Comparison of ENCODE assay signal across 8 cellular contexts in the genomic region with DNA sequence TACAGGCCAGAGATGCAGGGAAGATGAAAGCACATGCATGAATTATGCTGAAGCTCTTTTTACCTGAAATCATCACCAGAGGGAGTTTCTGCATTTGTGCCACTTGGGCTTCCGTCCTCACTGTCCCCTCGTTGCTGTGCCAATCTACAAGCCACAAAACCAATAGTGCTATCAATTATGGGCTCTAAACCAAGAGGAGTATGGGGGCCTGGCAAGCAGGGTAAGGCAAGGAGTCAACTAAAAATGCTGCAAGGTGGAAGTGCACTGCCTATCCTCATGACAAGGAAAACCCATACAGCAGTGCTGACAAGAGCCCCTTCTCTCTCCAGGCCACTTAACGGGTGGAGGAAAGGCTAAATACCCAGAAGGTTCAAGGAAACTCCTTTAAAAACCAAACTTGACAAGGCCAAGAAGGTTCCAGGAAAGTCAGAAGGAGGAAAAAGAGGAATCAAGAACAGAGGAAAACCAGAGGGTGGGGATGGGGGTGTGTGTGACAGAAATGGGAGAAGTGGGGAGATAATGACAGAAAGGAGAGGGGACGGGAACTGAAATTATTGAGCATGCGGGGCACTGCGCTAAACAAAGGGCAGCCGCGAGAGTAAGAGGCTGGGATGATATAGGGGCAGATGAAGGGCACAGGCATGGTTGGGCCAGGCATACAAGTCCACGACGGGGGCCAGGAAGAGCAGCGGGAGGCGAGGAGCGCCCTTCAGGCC. TPM values are rescaled to one million over a fixed set of nuclear protein-coding genes. Genes with fewer than 3 reads are reported as not detected.
DNase-seq lines count a peak whose midpoint lies in the region; ATAC-seq, FAIRE-seq and TF ChIP-seq lines count a peak whose summit lies in the region.

No MANE protein-coding gene starts in this region.

- H3K9me3 Mint-ChIP-seq in activated T-helper 17 cell treated with anti-CD3 and anti-CD28 coated beads, Interleukin-2, amount 50 U/mL, for 72 hours, result no peaks in the 10 kb centered on the region

- H2AFZ ChIP-seq in GM23248, result peak overlapping the region; percentile 100
- peak overlapping the region; percentile 72 for H2AFZ ChIP-seq in parathyroid adenoma

- H3K27me3 Mint-ChIP-seq in activated T-helper 17 cell treated with anti-CD3 and anti-CD28 coated beads, Interleukin-2, amount 50 U/mL, for 72 hours, result no peaks in the 10 kb centered on the region

- H3F3A ChIP-seq in GM23248 (ENCODE audit: insufficient read depth), result peaks cover 7% of the 10 kb centered on the region; the same call in 1 of the 2 replicates

- H3K4me1 Mint-ChIP-seq in activated T-helper 17 cell treated with anti-CD3 and anti-CD28 coated beads, Interleukin-2, amount 50 U/mL, for 72 hours, result peaks cover 11% of the 10 kb centered on the region

- H3K27ac ChIP-seq in GM23248 (no peak overlapping the region), foreskin keratinocyte (no peak overlapping the region), parathyroid adenoma (peak overlapping the region; percentile 65)

- H3K4me3 Mint-ChIP-seq in activated T-helper 17 cell treated with anti-CD3 and anti-CD28 coated beads, Interleukin-2, amount 50 U/mL, for 72 hours, result peak overlapping the region; percentile 89

- peaks cover 11% of the 10 kb centered on the region; the same call in 1 of the 2 replicates for H3K4me1 ChIP-seq in GM23248 (ENCODE audit: insufficient read depth)
- peaks cover 14% of the 10 kb centered on the region for H3K4me1 ChIP-seq in foreskin keratinocyte
- H3K4me1 ChIP-seq in parathyroid adenoma, result no peaks in the 10 kb centered on the region

- H3K36me3 Mint-ChIP-seq in activated T-helper 17 cell treated with anti-CD3 and anti-CD28 coated beads, Interleukin-2, amount 50 U/mL, for 72 hours (ENCODE audit: low read depth), result peaks cover 7% of the 10 kb centered on the region

- peak; percentile 25 for ATAC-seq in activated T-helper 17 cell treated with anti-CD3 and anti-CD28 coated beads, Interleukin-2, amount 50 U/mL, for 72 hours (replicated peaks)
- ATAC-seq in foreskin keratinocyte, result peak; percentile 11

- H3K4me2 ChIP-seq in GM23248 (ENCODE audit: unreplicated experiment) (peak overlapping the region; percentile 91), parathyroid adenoma (ENCODE audit: low read length) (peak overlapping the region; percentile 99)

- H3K36me3 ChIP-seq in GM23248 (ENCODE audit: low read depth), result peaks cover 16% of the 10 kb centered on the region
- H3K36me3 ChIP-seq in parathyroid adenoma (ENCODE audit: control insufficient read depth, insufficient read depth, low read length), result no peaks in the 10 kb centered on the region

- peak overlapping the region; percentile 87 for H3K9ac ChIP-seq in GM23248
- no peak overlapping the region for H3K9ac ChIP-seq in parathyroid adenoma

- H3K27me3 ChIP-seq in GM23248 (replicated peaks; ENCODE audit: insufficient read depth) (no peaks in the 10 kb centered on the region), foreskin keratinocyte (no peaks in the 10 kb centered on the region), parathyroid adenoma (ENCODE audit: control insufficient read depth, insufficient read depth, low read length) (no peaks in the 10 kb centered on the region)

- no peak for DNase-seq in D721Med (ENCODE audit: insufficient read length, low spot score)
- DNase-seq in GM23248, result peak; percentile 49
- peak; percentile 34 to 50 for DNase-seq in NOMO-1 (lab: John Stamatoyannopoulos, UW; ENCODE audit: unreplicated experiment in 2 of 2)
- peak; percentile 19 to 38 for DNase-seq in foreskin keratinocyte
- no peak for DNase-seq in frontal cortex (ENCODE audit: low spot score in 2 of 2)
- no peak for DNase-seq in NCI-H446 (lab: John Stamatoyannopoulos, UW)

- H3K27ac Mint-ChIP-seq in activated T-helper 17 cell treated with anti-CD3 and anti-CD28 coated beads, Interleukin-2, amount 50 U/mL, for 72 hours, result peak overlapping the region; percentile 88

- WGBS in GM23248 (ENCODE audit: low coverage in 1 of 2, low lambda C conversion rate in 2 of 2, missing lambda C conversion rate in 2 of 2), 2 experiments, result 12 to 15% methylated on average over 5 to 13 of the region's 13 CpGs

- H3K9me3 ChIP-seq in GM23248 (ENCODE audit: low read depth) (no peaks in the 10 kb centered on the region), parathyroid adenoma (ENCODE audit: control insufficient read depth, low read length) (no peaks in the 10 kb centered on the region)

- H3K4me3 ChIP-seq in GM23248, result peak overlapping the region; percentile 81
- peak overlapping the region; percentile 71 for H3K4me3 ChIP-seq in parathyroid adenoma (ENCODE audit: low read depth, low read length)

- no peaks in the 10 kb centered on the region for H3K9me2 ChIP-seq in GM23248 (ENCODE audit: insufficient read depth)

- in situ Hi-C loops in GM23248 (cut with MboI), result no loop called here

- TF ChIP-seq CTCF in D721Med (IDR thresholded peaks at IDR 0.05; ENCODE audit: insufficient read depth, missing control alignments) (peak; percentile 20), foreskin keratinocyte (conservative IDR thresholded peaks at IDR 0.05) (peak; percentile 47), parathyroid adenoma (IDR thresholded peaks at IDR 0.05) (peak; percentile 34)

- 0 out of 2 replicates have a peak, but pooled peaks cover 4% of the 10 kb centered on the region for H3K79me2 ChIP-seq in GM23248 (ENCODE audit: insufficient read depth)
- no peaks in the 10 kb centered on the region for H3K79me2 ChIP-seq in parathyroid adenoma

- no peaks in the 10 kb centered on the region for H4K20me1 ChIP-seq in GM23248 (ENCODE audit: insufficient read depth)

- FAIRE-seq in D721Med (lab: Jason Lieb, UNC) (no peak), frontal cortex (lab: Jason Lieb, UNC) (no peak)

RNA-seq across cellular contexts. Expression of a gene that starts 0.7 kb away (rescaled TPM):
- 11.1 and 18.5 TPM in 2 replicates for total RNA-seq in GM23248 (2014; rRNA removed; shearing (Covaris generic))
- polyA plus RNA-seq in GM23248 (2016; fragmentation: Nextera tagmentation; extraction: Ambion mirVana) (14.7 and 17.0 TPM in 2 replicates), foreskin keratinocyte (15.3 and 17.1 TPM in 2 replicates)
- total RNA-seq in activated T-helper 17 cell treated with anti-CD3 and anti-CD28 coated beads, Interleukin-2, amount 50 U/mL, for 72 hours, result 10 to 100 TPM; 12.1 to 14.8 TPM
- total RNA-seq in foreskin keratinocyte (20.1 and 21.8 TPM in 2 replicates), frontal cortex (47.3 TPM)

RNA-seq across cellular contexts. Expression of a gene that starts 8.7 kb away (rescaled TPM):
- total RNA-seq in GM23248 (2014; rRNA removed; shearing (Covaris generic)), result 93.1 and 113 TPM in 2 replicates
- 96.8 and 99.5 TPM in 2 replicates for polyA plus RNA-seq in GM23248 (2016; fragmentation: Nextera tagmentation; extraction: Ambion mirVana)
- 100 to 1,000 TPM; 240 to 254 TPM for total RNA-seq in activated T-helper 17 cell treated with anti-CD3 and anti-CD28 coated beads, Interleukin-2, amount 50 U/mL, for 72 hours
- total RNA-seq in foreskin keratinocyte, result 185 and 202 TPM in 2 replicates
- 118 and 144 TPM in 2 replicates for polyA plus RNA-seq in foreskin keratinocyte
- 80.7 TPM for total RNA-seq in frontal cortex

Comparison
In these comparisons a context has a peak if more than half of its experiments do, and no peak if none do; other contexts are left out.
1. DNase-seq: peak in GM23248 (single experiment), NOMO-1 (2 of 2) and foreskin keratinocyte (2 of 2); none in D721Med (single experiment), frontal cortex (0 of 2) and NCI-H446 (0 of 2).
2. Peak in every context shown above with its lines, with median percentiles within 50 percentile points of each other: CTCF ChIP-seq.